1 cellular context compared by ENCODE assay signal in the genomic region with DNA sequence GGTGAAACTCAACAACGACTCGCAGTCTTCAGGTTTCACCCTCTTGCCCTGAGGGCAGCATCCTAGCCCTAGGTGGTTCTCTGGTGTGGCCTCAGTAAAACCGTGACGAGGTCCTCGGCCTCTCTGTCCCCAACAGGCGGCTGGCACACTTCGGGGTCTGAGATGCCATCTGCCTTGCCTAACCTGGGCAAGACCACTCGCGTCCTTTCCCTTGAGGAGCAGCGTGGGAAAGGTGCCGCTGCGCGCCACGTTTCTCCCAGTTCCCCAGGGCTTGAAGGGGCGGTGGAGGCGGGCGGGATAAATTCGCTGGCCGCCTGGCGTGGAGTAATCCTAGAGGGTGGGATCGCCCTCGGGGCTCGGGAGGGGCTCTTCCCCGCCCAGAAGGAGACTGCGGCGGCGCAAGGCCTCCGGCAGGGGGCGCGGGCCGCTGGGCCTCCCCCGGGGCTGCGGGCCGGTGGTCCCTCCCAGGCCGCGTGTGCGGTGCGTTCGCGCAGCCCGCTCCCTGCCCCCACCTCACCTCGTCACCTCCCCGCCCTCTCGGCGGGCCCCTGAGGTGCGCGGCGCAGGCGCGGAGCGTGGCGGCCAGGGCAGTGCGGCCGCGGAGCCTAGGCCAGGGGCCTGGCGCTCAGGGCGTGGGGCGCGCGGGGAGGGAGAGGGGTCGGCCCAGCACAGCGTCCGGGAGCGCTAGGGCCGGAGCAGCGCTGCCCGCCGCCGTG.
TF ChIP-seq lines count a peak whose summit lies in the region.

A gene with protein sequence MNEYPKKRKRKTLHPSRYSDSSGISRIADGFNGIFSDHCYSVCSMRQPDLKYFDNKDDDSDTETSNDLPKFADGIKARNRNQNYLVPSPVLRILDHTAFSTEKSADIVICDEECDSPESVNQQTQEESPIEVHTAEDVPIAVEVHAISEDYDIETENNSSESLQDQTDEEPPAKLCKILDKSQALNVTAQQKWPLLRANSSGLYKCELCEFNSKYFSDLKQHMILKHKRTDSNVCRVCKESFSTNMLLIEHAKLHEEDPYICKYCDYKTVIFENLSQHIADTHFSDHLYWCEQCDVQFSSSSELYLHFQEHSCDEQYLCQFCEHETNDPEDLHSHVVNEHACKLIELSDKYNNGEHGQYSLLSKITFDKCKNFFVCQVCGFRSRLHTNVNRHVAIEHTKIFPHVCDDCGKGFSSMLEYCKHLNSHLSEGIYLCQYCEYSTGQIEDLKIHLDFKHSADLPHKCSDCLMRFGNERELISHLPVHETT (plus strand): TSS at position 551 of the 716 bp plus-strand sequence. CDS start 5,263 bp downstream, outside the sequence.

TF ChIP-seq in HepG2, 621 proteins besides CTCF, POLR2A, EP300 and RAD21 (continued from another document and continues in another):
- TF ChIP-seq, protein P1, sequence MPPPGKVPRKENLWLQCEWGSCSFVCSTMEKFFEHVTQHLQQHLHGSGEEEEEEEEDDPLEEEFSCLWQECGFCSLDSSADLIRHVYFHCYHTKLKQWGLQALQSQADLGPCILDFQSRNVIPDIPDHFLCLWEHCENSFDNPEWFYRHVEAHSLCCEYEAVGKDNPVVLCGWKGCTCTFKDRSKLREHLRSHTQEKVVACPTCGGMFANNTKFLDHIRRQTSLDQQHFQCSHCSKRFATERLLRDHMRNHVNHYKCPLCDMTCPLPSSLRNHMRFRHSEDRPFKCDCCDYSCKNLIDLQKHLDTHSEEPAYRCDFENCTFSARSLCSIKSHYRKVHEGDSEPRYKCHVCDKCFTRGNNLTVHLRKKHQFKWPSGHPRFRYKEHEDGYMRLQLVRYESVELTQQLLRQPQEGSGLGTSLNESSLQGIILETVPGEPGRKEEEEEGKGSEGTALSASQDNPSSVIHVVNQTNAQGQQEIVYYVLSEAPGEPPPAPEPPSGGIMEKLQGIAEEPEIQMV (CRISPR knock-in tag; IDR thresholded peaks at IDR 0.05; ENCODE audit: low read depth), result 0 out of 2 replicates have a peak, but pooled peaks have one; percentile 66
- peak; percentile 39; the same call in 1 of the 2 replicates for TF ChIP-seq ZNF362 (CRISPR knock-in tag; IDR thresholded peaks at IDR 0.05; ENCODE audit: borderline replicate concordance)
- TF ChIP-seq E2F5 (CRISPR knock-in tag; conservative IDR thresholded peaks at IDR 0.05), result no peak
- no peak; the same call in 1 of the 2 replicates for TF ChIP-seq ZBTB10 (CRISPR knock-in tag; IDR thresholded peaks at IDR 0.05; ENCODE audit: borderline replicate concordance)
- no peak; the same call in 1 of the 2 replicates for TF ChIP-seq ZNF784 (CRISPR knock-in tag; IDR thresholded peaks at IDR 0.05; ENCODE audit: borderline replicate concordance)
- TF ChIP-seq ZBTB38 (CRISPR knock-in tag; IDR thresholded peaks at IDR 0.05), result peak; percentile 41; the same call in 1 of the 2 replicates
- no peak for TF ChIP-seq FOXK1 (CRISPR knock-in tag; IDR thresholded peaks at IDR 0.05; ENCODE audit: borderline replicate concordance, low read depth)
- TF ChIP-seq SRF (IDR thresholded peaks at IDR 0.05; ENCODE audit: low read depth, low read length), result no peak
- no peak for TF ChIP-seq SOX6 (IDR thresholded peaks at IDR 0.05)
- peak; percentile 21; the same call in 1 of the 2 replicates for TF ChIP-seq SOX6 (CRISPR knock-in tag; IDR thresholded peaks at IDR 0.05)
- TF ChIP-seq, protein P2, sequence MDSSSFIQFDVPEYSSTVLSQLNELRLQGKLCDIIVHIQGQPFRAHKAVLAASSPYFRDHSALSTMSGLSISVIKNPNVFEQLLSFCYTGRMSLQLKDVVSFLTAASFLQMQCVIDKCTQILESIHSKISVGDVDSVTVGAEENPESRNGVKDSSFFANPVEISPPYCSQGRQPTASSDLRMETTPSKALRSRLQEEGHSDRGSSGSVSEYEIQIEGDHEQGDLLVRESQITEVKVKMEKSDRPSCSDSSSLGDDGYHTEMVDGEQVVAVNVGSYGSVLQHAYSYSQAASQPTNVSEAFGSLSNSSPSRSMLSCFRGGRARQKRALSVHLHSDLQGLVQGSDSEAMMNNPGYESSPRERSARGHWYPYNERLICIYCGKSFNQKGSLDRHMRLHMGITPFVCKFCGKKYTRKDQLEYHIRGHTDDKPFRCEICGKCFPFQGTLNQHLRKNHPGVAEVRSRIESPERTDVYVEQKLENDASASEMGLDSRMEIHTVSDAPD (CRISPR knock-in tag; IDR thresholded peaks at IDR 0.05), result no peak
- TF ChIP-seq TEAD2 (CRISPR knock-in tag; IDR thresholded peaks at IDR 0.05), result no peak
- no peak for TF ChIP-seq FOXP1 (IDR thresholded peaks at IDR 0.05)
- no peak for TF ChIP-seq FOXP1 (CRISPR knock-in tag; IDR thresholded peaks at IDR 0.05)
- TF ChIP-seq ZNF382 (CRISPR knock-in tag; IDR thresholded peaks at IDR 0.05; ENCODE audit: borderline replicate concordance), result no peak
- TF ChIP-seq POLR2AphosphoS2 (IDR thresholded peaks at IDR 0.05; ENCODE audit: low read depth, low read length), result no peak
- no peak for TF ChIP-seq PITX1 (CRISPR knock-in tag; IDR thresholded peaks at IDR 0.05)
- 0 out of 2 replicates have a peak, but pooled peaks have one; percentile 36 for TF ChIP-seq U2AF2 (IDR thresholded peaks at IDR 0.05; ENCODE audit: low read depth, low read length)
- no peak; the same call in 1 of the 2 replicates for TF ChIP-seq FOXP4 (CRISPR knock-in tag; IDR thresholded peaks at IDR 0.05)
- no peak for TF ChIP-seq ATAD3A (CRISPR knock-in tag; IDR thresholded peaks at IDR 0.05)
- TF ChIP-seq YEATS4 (CRISPR knock-in tag; IDR thresholded peaks at IDR 0.05; ENCODE audit: borderline replicate concordance), result peak; percentile 93
- TF ChIP-seq ZNF530 (CRISPR knock-in tag; IDR thresholded peaks at IDR 0.05; ENCODE audit: low read depth), result no peak
- no peak for TF ChIP-seq RBM22 (optimal IDR thresholded peaks at IDR 0.05; ENCODE audit: low read length)
- TF ChIP-seq ISL2 (CRISPR knock-in tag; IDR thresholded peaks at IDR 0.05), result no peak; the same call in none of the 2 replicates
- TF ChIP-seq HNRNPLL (IDR thresholded peaks at IDR 0.05; ENCODE audit: low read depth, low read length, poor library complexity, severe bottlenecking), result peak; percentile 59
- 0 out of 2 replicates have a peak, but pooled peaks have one; percentile 71 for TF ChIP-seq GLI4 (CRISPR knock-in tag; IDR thresholded peaks at IDR 0.05; ENCODE audit: borderline replicate concordance)
- TF ChIP-seq, protein P3, sequence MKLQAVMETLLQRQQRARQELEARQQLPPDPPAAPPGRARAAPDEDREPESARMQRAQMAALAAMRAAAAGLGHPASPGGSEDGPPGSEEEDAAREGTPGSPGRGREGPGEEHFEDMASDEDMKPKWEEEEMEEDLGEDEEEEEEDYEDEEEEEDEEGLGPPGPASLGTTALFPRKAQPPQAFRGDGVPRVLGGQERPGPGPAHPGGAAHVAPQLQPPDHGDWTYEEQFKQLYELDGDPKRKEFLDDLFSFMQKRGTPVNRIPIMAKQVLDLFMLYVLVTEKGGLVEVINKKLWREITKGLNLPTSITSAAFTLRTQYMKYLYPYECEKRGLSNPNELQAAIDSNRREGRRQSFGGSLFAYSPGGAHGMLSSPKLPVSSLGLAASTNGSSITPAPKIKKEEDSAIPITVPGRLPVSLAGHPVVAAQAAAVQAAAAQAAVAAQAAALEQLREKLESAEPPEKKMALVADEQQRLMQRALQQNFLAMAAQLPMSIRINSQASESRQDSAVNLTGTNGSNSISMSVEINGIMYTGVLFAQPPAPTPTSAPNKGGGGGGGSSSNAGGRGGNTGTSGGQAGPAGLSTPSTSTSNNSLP (IDR thresholded peaks at IDR 0.05; ENCODE audit: low read depth, low read length), result no peak
- TF ChIP-seq ZNF484 (CRISPR knock-in tag; IDR thresholded peaks at IDR 0.05; ENCODE audit: borderline replicate concordance, low read depth), result no peak
- TF ChIP-seq ZNF510 (CRISPR knock-in tag; IDR thresholded peaks at IDR 0.05; ENCODE audit: low read depth), result no peak; the same call in 1 of the 2 replicates
- TF ChIP-seq, protein P4, sequence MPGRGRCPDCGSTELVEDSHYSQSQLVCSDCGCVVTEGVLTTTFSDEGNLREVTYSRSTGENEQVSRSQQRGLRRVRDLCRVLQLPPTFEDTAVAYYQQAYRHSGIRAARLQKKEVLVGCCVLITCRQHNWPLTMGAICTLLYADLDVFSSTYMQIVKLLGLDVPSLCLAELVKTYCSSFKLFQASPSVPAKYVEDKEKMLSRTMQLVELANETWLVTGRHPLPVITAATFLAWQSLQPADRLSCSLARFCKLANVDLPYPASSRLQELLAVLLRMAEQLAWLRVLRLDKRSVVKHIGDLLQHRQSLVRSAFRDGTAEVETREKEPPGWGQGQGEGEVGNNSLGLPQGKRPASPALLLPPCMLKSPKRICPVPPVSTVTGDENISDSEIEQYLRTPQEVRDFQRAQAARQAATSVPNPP (CRISPR knock-in tag; IDR thresholded peaks at IDR 0.05), result no peak
- TF ChIP-seq SMYD3 (CRISPR knock-in tag; IDR thresholded peaks at IDR 0.05), result peak; percentile 71; the same call in 1 of the 2 replicates
- TF ChIP-seq ZNF33A (CRISPR knock-in tag; IDR thresholded peaks at IDR 0.05; ENCODE audit: borderline replicate concordance), result no peak
- no peak for TF ChIP-seq TBX3 (IDR thresholded peaks at IDR 0.05; ENCODE audit: borderline replicate concordance)
- peak; percentile 45 for TF ChIP-seq STAG1 (CRISPR knock-in tag; IDR thresholded peaks at IDR 0.05)
- peak; percentile 66; the same call in 1 of the 2 replicates for TF ChIP-seq ZNF563 (CRISPR knock-in tag; IDR thresholded peaks at IDR 0.05)
- TF ChIP-seq, protein P5, sequence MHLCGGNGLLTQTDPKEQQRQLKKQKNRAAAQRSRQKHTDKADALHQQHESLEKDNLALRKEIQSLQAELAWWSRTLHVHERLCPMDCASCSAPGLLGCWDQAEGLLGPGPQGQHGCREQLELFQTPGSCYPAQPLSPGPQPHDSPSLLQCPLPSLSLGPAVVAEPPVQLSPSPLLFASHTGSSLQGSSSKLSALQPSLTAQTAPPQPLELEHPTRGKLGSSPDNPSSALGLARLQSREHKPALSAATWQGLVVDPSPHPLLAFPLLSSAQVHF (CRISPR knock-in tag; IDR thresholded peaks at IDR 0.05), result no peak
- peak; percentile 72; the same call in 1 of the 2 replicates for TF ChIP-seq ZNF639 (CRISPR knock-in tag; conservative IDR thresholded peaks at IDR 0.05)
- TF ChIP-seq FOXJ3 (CRISPR knock-in tag; IDR thresholded peaks at IDR 0.05; ENCODE audit: borderline replicate concordance), result no peak
- 0 out of 2 replicates have a peak, but pooled peaks have one; percentile 41 for TF ChIP-seq ZNF343 (CRISPR knock-in tag; IDR thresholded peaks at IDR 0.05)
